Comparison of ENCODE assay signal across 1 cellular context in genomic region chr16:30395992-30396560, GRCh38.
TF ChIP-seq lines count a peak whose summit lies in the region.

No MANE protein-coding gene starts in this region.

TF ChIP-seq in HepG2, 621 proteins besides CTCF, POLR2A, EP300 and RAD21 (continues in another document):
- TF ChIP-seq ZNF687 (CRISPR knock-in tag; IDR thresholded peaks at IDR 0.05), result 0 out of 2 replicates have a peak, but pooled peaks have one; percentile 0
- TF ChIP-seq HBP1 (CRISPR knock-in tag; IDR thresholded peaks at IDR 0.05; ENCODE audit: low read depth), result no peak
- 0 out of 2 replicates have a peak, but pooled peaks have one; percentile 89 for TF ChIP-seq FUBP1 (CRISPR knock-in tag; IDR thresholded peaks at IDR 0.05; ENCODE audit: borderline replicate concordance)
- TF ChIP-seq ATRX (CRISPR knock-in tag; IDR thresholded peaks at IDR 0.05; ENCODE audit: borderline replicate concordance), result no peak
- no peak for TF ChIP-seq ZNF264 (CRISPR knock-in tag; IDR thresholded peaks at IDR 0.05)
- TF ChIP-seq FOXP4 (CRISPR knock-in tag; IDR thresholded peaks at IDR 0.05), result 0 out of 2 replicates have a peak, but pooled peaks have one; percentile 15
- TF ChIP-seq BCL6 (CRISPR knock-in tag; IDR thresholded peaks at IDR 0.05), result 0 out of 2 replicates have a peak, but pooled peaks have one; percentile 4
- TF ChIP-seq ZNF350 (CRISPR knock-in tag; IDR thresholded peaks at IDR 0.05; ENCODE audit: borderline replicate concordance, low read depth), result 0 out of 2 replicates have a peak, but pooled peaks have one; percentile 18
- no peak for TF ChIP-seq TCF12 (IDR thresholded peaks at IDR 0.05)
- peak; percentile 52; the same call in 1 of the 2 replicates for TF ChIP-seq TCF12 (CRISPR knock-in tag; IDR thresholded peaks at IDR 0.05)
- no peak for TF ChIP-seq CEBPB (IDR thresholded peaks at IDR 0.05; ENCODE audit: borderline replicate concordance, low read depth, low read length)
- TF ChIP-seq ZNF18 (CRISPR knock-in tag; IDR thresholded peaks at IDR 0.05; ENCODE audit: insufficient replicate concordance), result peak; percentile 2
- 0 out of 2 replicates have a peak, but pooled peaks have one; percentile 62 for TF ChIP-seq BCL3 (CRISPR knock-in tag; IDR thresholded peaks at IDR 0.05)
- no peak for TF ChIP-seq MED8 (CRISPR knock-in tag; IDR thresholded peaks at IDR 0.05; ENCODE audit: insufficient replicate concordance)
- no peak for TF ChIP-seq KDM6A (CRISPR knock-in tag; IDR thresholded peaks at IDR 0.05; ENCODE audit: low read depth)
- TF ChIP-seq NR1H2 (CRISPR knock-in tag; IDR thresholded peaks at IDR 0.05; ENCODE audit: borderline replicate concordance, low read depth), result peak; percentile 7; the same call in 1 of the 2 replicates
- TF ChIP-seq ZNF652 (CRISPR knock-in tag; IDR thresholded peaks at IDR 0.05; ENCODE audit: borderline replicate concordance, low read depth), result peak; percentile 11; the same call in 1 of the 2 replicates
- 0 out of 2 replicates have a peak, but pooled peaks have one; percentile 20 for TF ChIP-seq ZMYM4 (CRISPR knock-in tag; IDR thresholded peaks at IDR 0.05)
- TF ChIP-seq ZFP37 (CRISPR knock-in tag; IDR thresholded peaks at IDR 0.05; ENCODE audit: borderline replicate concordance), result 0 out of 2 replicates have a peak, but pooled peaks have one; percentile 50
- TF ChIP-seq MIER2 (CRISPR knock-in tag; IDR thresholded peaks at IDR 0.05), result no peak
- TF ChIP-seq KLF9 (CRISPR knock-in tag; IDR thresholded peaks at IDR 0.05; ENCODE audit: low read depth), result 0 out of 2 replicates have a peak, but pooled peaks have one; percentile 15
- no peak for TF ChIP-seq CENPBD1 (CRISPR knock-in tag; IDR thresholded peaks at IDR 0.05; ENCODE audit: borderline replicate concordance, low read depth)
- no peak for TF ChIP-seq PBX3 (CRISPR knock-in tag; IDR thresholded peaks at IDR 0.05; ENCODE audit: borderline replicate concordance)
- 0 out of 2 replicates have a peak, but pooled peaks have one; percentile 72 for TF ChIP-seq PRMT3 (CRISPR knock-in tag; IDR thresholded peaks at IDR 0.05; ENCODE audit: borderline replicate concordance, low read depth)
- TF ChIP-seq MTA1 (CRISPR knock-in tag; IDR thresholded peaks at IDR 0.05; ENCODE audit: borderline replicate concordance), result no peak
- no peak for TF ChIP-seq IRF9 (CRISPR knock-in tag; IDR thresholded peaks at IDR 0.05; ENCODE audit: borderline replicate concordance)
- TF ChIP-seq ZFP90 (CRISPR knock-in tag; IDR thresholded peaks at IDR 0.05; ENCODE audit: borderline replicate concordance), result 0 out of 2 replicates have a peak, but pooled peaks have one; percentile 17
- TF ChIP-seq RERE (CRISPR knock-in tag; IDR thresholded peaks at IDR 0.05; ENCODE audit: low read depth), result no peak
- TF ChIP-seq ZNF10 (CRISPR knock-in tag; IDR thresholded peaks at IDR 0.05; ENCODE audit: borderline replicate concordance, low read depth), result 0 out of 2 replicates have a peak, but pooled peaks have one; percentile 32
- no peak for TF ChIP-seq SOX6 (IDR thresholded peaks at IDR 0.05)
- no peak for TF ChIP-seq SOX6 (CRISPR knock-in tag; IDR thresholded peaks at IDR 0.05)
- 0 out of 2 replicates have a peak, but pooled peaks have one; percentile 76 for TF ChIP-seq KLF13 (CRISPR knock-in tag; IDR thresholded peaks at IDR 0.05)
- TF ChIP-seq THAP11 (CRISPR knock-in tag; IDR thresholded peaks at IDR 0.05), result no peak
- TF ChIP-seq NONO (IDR thresholded peaks at IDR 0.05), result no peak
- TF ChIP-seq NONO (CRISPR knock-in tag; conservative IDR thresholded peaks at IDR 0.05), result 0 out of 2 replicates have a peak, but pooled peaks have one; percentile 1
